In the genomic region with DNA sequence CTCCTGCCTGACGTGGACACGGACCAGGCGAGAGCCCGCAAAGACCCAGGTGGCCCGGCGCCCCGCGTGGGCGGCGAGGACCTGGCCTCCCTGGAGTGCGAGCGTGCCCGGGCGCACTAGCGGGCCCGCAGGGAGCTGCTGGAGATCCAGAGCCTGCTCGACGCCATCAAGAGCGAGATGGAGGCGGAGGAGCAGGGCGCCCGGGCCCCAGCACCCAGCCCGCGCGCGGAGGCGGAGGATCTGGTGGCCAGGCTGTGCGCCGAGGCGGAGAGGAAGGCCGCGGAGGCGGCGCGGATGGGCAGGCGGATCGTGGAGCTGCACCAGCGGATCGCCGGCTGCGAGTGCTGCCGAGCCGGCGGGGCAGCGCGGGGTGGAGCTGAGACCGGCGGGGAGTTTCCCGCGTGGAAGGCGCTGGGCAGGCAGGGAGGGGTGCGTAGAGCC, we compare ENCODE assay signal across 1 cellular context.
TF ChIP-seq lines count a peak whose summit lies in the region.

No MANE protein-coding gene starts in this region.

TF ChIP-seq in GM12878, 131 proteins besides CTCF, POLR2A, EP300 and RAD21:
- no peak for TF ChIP-seq FOXK2 (IDR thresholded peaks at IDR 0.05)
- peak; percentile 69 for TF ChIP-seq HDAC6 (IDR thresholded peaks at IDR 0.05; ENCODE audit: unreplicated experiment)
- TF ChIP-seq IKZF1 (conservative IDR thresholded peaks at IDR 0.05): peak; percentile 41
- TF ChIP-seq BHLHE40 (IDR thresholded peaks at IDR 0.05; ENCODE audit: borderline replicate concordance in 1 of 2, low read depth in 2 of 2, low read length in 1 of 2): peak in 1 of 2 experiments; percentile 11; a peak in 1 of 4 replicates
- TF ChIP-seq SREBF1 (IDR thresholded peaks at IDR 0.05; ENCODE audit: low read length): no peak
- TF ChIP-seq RB1 (IDR thresholded peaks at IDR 0.05; ENCODE audit: borderline replicate concordance): no peak
- 0 out of 2 replicates have a peak, but pooled peaks have one; percentile 16 for TF ChIP-seq GATAD2B (conservative IDR thresholded peaks at IDR 0.05; ENCODE audit: low read depth)
- TF ChIP-seq EGR1 (IDR thresholded peaks at IDR 0.05; ENCODE audit: borderline replicate concordance in 1 of 2, low read depth in 2 of 2, low read length in 2 of 2): 0 out of 3 replicates have a peak, but pooled peaks of 1 of the 2 experiments have one; percentile 3
- TF ChIP-seq, protein P1, sequence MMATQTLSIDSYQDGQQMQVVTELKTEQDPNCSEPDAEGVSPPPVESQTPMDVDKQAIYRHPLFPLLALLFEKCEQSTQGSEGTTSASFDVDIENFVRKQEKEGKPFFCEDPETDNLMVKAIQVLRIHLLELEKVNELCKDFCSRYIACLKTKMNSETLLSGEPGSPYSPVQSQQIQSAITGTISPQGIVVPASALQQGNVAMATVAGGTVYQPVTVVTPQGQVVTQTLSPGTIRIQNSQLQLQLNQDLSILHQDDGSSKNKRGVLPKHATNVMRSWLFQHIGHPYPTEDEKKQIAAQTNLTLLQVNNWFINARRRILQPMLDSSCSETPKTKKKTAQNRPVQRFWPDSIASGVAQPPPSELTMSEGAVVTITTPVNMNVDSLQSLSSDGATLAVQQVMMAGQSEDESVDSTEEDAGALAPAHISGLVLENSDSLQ (IDR thresholded peaks at IDR 0.05): no peak
